In the genomic region with DNA sequence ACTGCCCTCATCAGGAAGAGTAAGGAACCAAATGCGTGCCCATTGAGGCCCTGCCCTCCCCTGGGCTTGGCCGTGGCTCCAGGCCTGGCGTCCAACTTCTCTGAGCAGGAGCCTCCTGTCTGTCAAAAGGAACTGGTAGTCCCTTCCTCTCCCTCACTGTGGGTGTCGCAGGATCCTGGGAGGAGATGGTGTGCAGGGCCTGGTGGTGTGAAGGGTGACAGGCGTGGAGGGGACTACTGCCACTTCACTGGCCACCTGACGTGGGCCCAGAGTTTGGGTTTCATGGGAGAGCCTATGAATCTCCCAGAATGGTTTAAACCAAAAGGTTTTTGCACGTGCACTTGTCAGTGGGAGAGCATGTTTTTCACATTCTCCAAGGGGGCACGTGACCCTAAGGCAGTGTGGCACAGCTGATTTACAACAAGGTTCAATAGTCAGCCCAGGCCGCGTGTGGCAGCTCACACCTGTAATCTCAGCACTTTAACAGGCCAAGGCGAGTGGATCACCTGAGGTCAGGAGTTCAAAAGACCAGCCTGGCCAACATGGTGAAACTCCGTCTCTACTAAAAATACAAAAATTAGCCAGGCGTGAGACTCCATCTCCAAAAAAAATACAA, we compare ENCODE assay signal across 1 cellular context.
TF ChIP-seq lines count a peak whose summit lies in the region.

No MANE protein-coding gene starts in this region.

TF ChIP-seq in IMR-90, 13 proteins besides CTCF, POLR2A, EP300 and RAD21:
- TF ChIP-seq FOS (IDR thresholded peaks at IDR 0.05; ENCODE audit: low read depth, low read length), result no peak
- TF ChIP-seq BHLHE40 (IDR thresholded peaks at IDR 0.05; ENCODE audit: low read depth, low read length), result no peak
- no peak for TF ChIP-seq MAFK (IDR thresholded peaks at IDR 0.05; ENCODE audit: low read depth, low read length)
- no peak for TF ChIP-seq CHD1 (IDR thresholded peaks at IDR 0.05; ENCODE audit: low read depth, low read length)
- no peak for TF ChIP-seq MAZ (IDR thresholded peaks at IDR 0.05; ENCODE audit: borderline replicate concordance, low read depth, low read length)
